Comparison of ENCODE assay signal across 8 cellular contexts in the genomic region with DNA sequence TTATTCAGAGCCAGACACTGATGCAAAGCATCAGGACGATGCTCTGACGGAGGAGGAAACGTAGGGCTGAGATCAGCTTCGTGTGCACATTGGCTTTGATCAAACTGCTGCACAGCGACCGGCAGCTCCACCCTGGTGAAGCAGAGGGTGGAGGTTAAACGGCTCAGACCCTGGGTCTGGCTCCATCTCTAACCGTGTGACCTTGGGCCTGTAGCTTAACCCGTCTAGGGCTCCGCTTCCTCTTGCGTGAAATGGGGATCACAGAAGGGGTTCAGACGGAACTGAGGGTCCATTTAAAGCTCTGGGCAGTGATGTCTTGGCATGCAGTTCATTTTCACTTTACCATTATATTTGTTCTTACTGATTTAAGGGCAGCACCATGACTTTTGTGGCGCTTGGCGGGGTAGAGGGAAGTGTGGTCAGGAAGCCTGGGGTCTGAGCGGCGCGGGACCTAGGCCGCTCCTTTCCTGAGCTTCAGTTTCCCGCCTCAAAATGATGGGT. TPM values are rescaled to one million over a fixed set of nuclear protein-coding genes. Genes with fewer than 3 reads are reported as not detected.
A peak's percentile ranks its signal among the peaks of the same experiment; 100 is the strongest.
DNase-seq lines count a peak whose midpoint lies in the region; ATAC-seq and TF ChIP-seq lines count a peak whose summit lies in the region.

No MANE protein-coding gene starts in this region.

- peak; percentile 19 for ATAC-seq in GM18907 (IDR thresholded peaks at IDR 0.05; ENCODE audit: unreplicated experiment)
- no peak for ATAC-seq in lung (ENCODE audit: insufficient read depth, low FRiP score)

- WGBS in lung, 2 donors: 2 to 4% methylated on average over 19 of the region's 19 CpGs
- 0 to 2% (median 1%) methylated on average over 12 to 19 of the region's 19 CpGs for WGBS in stomach, 5 donors

- TF ChIP-seq CTCF in AG09309 (IDR thresholded peaks at IDR 0.05; ENCODE audit: control insufficient read depth, insufficient read depth, low read depth, low read length, missing control alignments): no peak
- TF ChIP-seq CTCF in HL-60 (IDR thresholded peaks at IDR 0.05; ENCODE audit: insufficient read depth, low read length): no peak
- TF ChIP-seq CTCF in choroid plexus epithelial cell (conservative IDR thresholded peaks at IDR 0.05; ENCODE audit: low read depth, low read length): no peak
- TF ChIP-seq CTCF in lung (IDR thresholded peaks at IDR 0.05; ENCODE audit: control extremely low read depth, extremely low read depth): no peak
- TF ChIP-seq CTCF in stomach (IDR thresholded peaks at IDR 0.05): no peak

- H3K4me3 ChIP-seq in AG09309 (ENCODE audit: control insufficient read depth, low read depth, low read length) (peak overlapping the region; percentile 85), HL-60 (replicated peaks; ENCODE audit: insufficient read depth, low read length) (peak overlapping the region; percentile 67), choroid plexus epithelial cell (ENCODE audit: low read depth, low read length) (peak overlapping the region; percentile 84), lung (peak overlapping the region; percentile 89), stomach (peak overlapping the region; percentile 76 to 100 (median 92))

- no peak for TF ChIP-seq EP300 in stomach (IDR thresholded peaks at IDR 0.05)

- H3K36me3 ChIP-seq in lung (ENCODE audit: control insufficient read depth in 2 of 2, insufficient read depth in 2 of 2, low read length in 2 of 2) (no peaks in the 10 kb centered on the region), stomach (peaks cover 0 to 10% (median 5%) of the 10 kb centered on the region in 4 donors)

- H3K4me1 ChIP-seq in lung (ENCODE audit: control insufficient read depth in 2 of 2, insufficient read depth in 2 of 2, low read length in 2 of 2): peaks cover 0 to 7% of the 10 kb centered on the region in 2 donors
- H3K4me1 ChIP-seq in stomach: peaks cover 7 to 29% (median 21%) of the 10 kb centered on the region in 4 donors

- peak overlapping the region; percentile 99 for H3K27ac ChIP-seq in HL-60 (replicated peaks)
- H3K27ac ChIP-seq in lung (ENCODE audit: low read depth in 1 of 2, low read length in 1 of 2): peak overlapping the region in 1 of 2 donors; percentile 39
- peak overlapping the region; percentile 63 to 89 (median 73) for H3K27ac ChIP-seq in stomach

- H3K27me3 ChIP-seq in HL-60 (ENCODE audit: insufficient read depth, poor library complexity, severe bottlenecking) (no peaks in the 10 kb centered on the region), lung (ENCODE audit: control insufficient read depth, insufficient read depth) (no peaks in the 10 kb centered on the region), stomach (no peaks in the 10 kb centered on the region)

- intact Hi-C loops in stomach (cut with DNase I; ENCODE audit: low total_unique reads): no loop called here

- no peaks in the 10 kb centered on the region for H3K9me3 ChIP-seq in lung (ENCODE audit: control insufficient read depth in 2 of 2, insufficient read depth in 1 of 2, low read length in 1 of 2)
- no peaks in the 10 kb centered on the region for H3K9me3 ChIP-seq in stomach

- TF ChIP-seq POLR2A in stomach (IDR thresholded peaks at IDR 0.05): no peak

- DNase-seq in AG09309 (ENCODE audit: low read depth) (no peak), HL-60 (ENCODE audit: low read depth in 1 of 2, low spot score in 1 of 2) (peak in 1 of 2 experiments; percentile 39), T-helper 9 cell (peak; percentile 33), choroid plexus epithelial cell (ENCODE audit: low read depth) (peak; percentile 8), lung (ENCODE audit: low spot score) (no peak), stomach (no peak), KG1 (lab: John Stamatoyannopoulos, UW) (no peak)

RNA-seq across cellular contexts. Expression of gene RBL1, which starts 0.6 kb away (rescaled TPM):
- total RNA-seq in lung: 1 to 10 TPM; 9.0 to 9.5 TPM
- polyA plus RNA-seq in lung: 1 to 10 TPM; 1.4 to 1.7 TPM
- 10 to 100 TPM in 1 of 5 donors, 1 to 10 TPM in 4; 1.8 to 13.0 (median 6.2) TPM for total RNA-seq in stomach
- polyA plus RNA-seq in stomach: 1 to 10 TPM; 1.5 to 2.0 (median 2.0) TPM

Comparison
In these comparisons a context has a peak if more than half of its experiments do, and no peak if none do; other contexts are left out.
1. DNase-seq: peak in T-helper 9 cell (single experiment) and choroid plexus epithelial cell (single experiment); none in AG09309 (single experiment), lung (single experiment), stomach (single experiment) and KG1 (single experiment).
2. Peak in every context shown above with its lines, with median percentiles within 50 percentile points of each other: H3K4me3 ChIP-seq.